In the genomic region with DNA sequence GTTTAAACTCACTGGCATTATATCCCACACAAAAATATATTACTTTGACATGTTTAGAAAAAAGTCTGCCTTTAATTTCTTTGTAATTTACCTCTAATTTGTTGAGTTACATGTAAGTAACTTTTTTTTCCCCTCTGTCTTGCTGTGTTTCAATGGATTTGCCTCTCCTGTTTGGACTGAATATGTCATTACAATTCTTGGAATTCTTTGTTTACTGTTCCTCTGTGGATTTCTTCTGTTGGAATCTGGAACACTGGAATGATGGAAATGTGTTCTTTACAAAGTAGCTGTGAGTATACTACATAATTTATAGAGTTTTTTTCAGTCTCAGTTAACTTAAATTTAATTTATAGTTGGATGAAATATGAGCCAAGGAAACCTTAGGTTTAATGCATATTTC, we compare ENCODE assay signal across 13 cellular contexts. TPM values are rescaled to one million over a fixed set of nuclear protein-coding genes. Genes with fewer than 3 reads are reported as not detected.
DNase-seq lines count a peak whose midpoint lies in the region; ATAC-seq and TF ChIP-seq lines count a peak whose summit lies in the region.
"Had no signal": no experiment of that assay in that cellular context is flagged by ENCODE, and none has a peak within 500 bp of the region (broad histone marks: within the 10 kb centered on the region; RNA-seq: fewer than 3 reads in every experiment).

No MANE protein-coding gene starts in this region.

- no peak for TF ChIP-seq EP300 in neural cell (conservative IDR thresholded peaks at IDR 0.05; ENCODE audit: poor library complexity, severe bottlenecking)

- intact Hi-C loops in CD4-positive, alpha-beta memory T cell (cut with micrococcal nuclease), result no loop called here

- no peak overlapping the region for H3K27ac ChIP-seq in CD4-positive, alpha-beta memory T cell (ENCODE audit: low read depth, low read length)
- H3K27ac ChIP-seq in neural cell (ENCODE audit: low read length), result no peak overlapping the region

- no peak for TF ChIP-seq RAD21 in neural cell (conservative IDR thresholded peaks at IDR 0.05)

- no peaks in the 10 kb centered on the region for H3K9me3 ChIP-seq in CD4-positive, alpha-beta memory T cell (ENCODE audit: control insufficient read depth in 1 of 2, low read length in 2 of 2)
- H3K9me3 ChIP-seq in Loucy (ENCODE audit: insufficient read depth, low read depth, low read length) (no peaks in the 10 kb centered on the region), neural cell (ENCODE audit: low read length) (no peaks in the 10 kb centered on the region)

- H3K27me3 ChIP-seq in CD4-positive, alpha-beta memory T cell (ENCODE audit: insufficient read depth, low read length), result no peaks in the 10 kb centered on the region
- H3K27me3 ChIP-seq in Loucy (ENCODE audit: insufficient read depth, low read length, poor library complexity, severe bottlenecking) (no peaks in the 10 kb centered on the region), neural cell (ENCODE audit: insufficient read depth, low read depth, low read length) (no peaks in the 10 kb centered on the region)

- peak overlapping the region; percentile 33 for H3K4me2 ChIP-seq in Loucy (ENCODE audit: low read depth, low read length, poor library complexity, severe bottlenecking)
- no peak overlapping the region for H3K4me2 ChIP-seq in neural cell (ENCODE audit: low read length)

- H3K4me3 Mint-ChIP-seq in CD4-positive, alpha-beta memory T cell, result peak overlapping the region in 2 of 8 donors; percentile 1 to 23
- no peak overlapping the region for H3K4me3 Mint-ChIP-seq in endothelial cell (ENCODE audit: unreplicated experiment)
- H3K4me3 Mint-ChIP-seq: activated CD8-positive, alpha-beta memory T cell treated with anti-CD3 and anti-CD28 coated beads, Interleukin-2, amount 10 ng/mL, durations not matched to agents 7 days and 5 days; CD8-positive, alpha-beta T cell had no signal

- H3K36me3 Mint-ChIP-seq in CD4-positive, alpha-beta memory T cell, result peaks cover 31 to 52% of the 10 kb centered on the region in 2 donors
- peaks cover 12% of the 10 kb centered on the region for H3K36me3 Mint-ChIP-seq in endothelial cell (ENCODE audit: low read depth, unreplicated experiment)

- H3K27me3 Mint-ChIP-seq in CD4-positive, alpha-beta memory T cell, result no peaks in the 10 kb centered on the region
- peaks cover 6% of the 10 kb centered on the region for H3K27me3 Mint-ChIP-seq in endothelial cell (ENCODE audit: unreplicated experiment)
- H3K27me3 Mint-ChIP-seq: activated CD8-positive, alpha-beta memory T cell treated with anti-CD3 and anti-CD28 coated beads, Interleukin-2, amount 10 ng/mL, durations not matched to agents 7 days and 5 days had no signal

- H3K9ac ChIP-seq in Loucy (ENCODE audit: low read depth, low read length, poor library complexity, severe bottlenecking) (no peak overlapping the region), neural cell (ENCODE audit: low read length) (no peak overlapping the region)

- no peak for ATAC-seq in GM18907 (IDR thresholded peaks at IDR 0.05; ENCODE audit: unreplicated experiment)
- ATAC-seq in GM21360 (IDR thresholded peaks at IDR 0.05; ENCODE audit: unreplicated experiment), result no peak
- ATAC-seq: activated CD8-positive, alpha-beta memory T cell treated with anti-CD3 and anti-CD28 coated beads, Interleukin-2, amount 10 ng/mL, durations not matched to agents 7 days and 5 days; CD8-positive, alpha-beta T cell had no signal

- H3K79me2 ChIP-seq in Loucy (ENCODE audit: insufficient read depth, low read length) (peaks cover 100% of the 10 kb centered on the region), neural cell (replicated peaks; ENCODE audit: insufficient read depth, low read length) (peaks cover 42% of the 10 kb centered on the region)

- no peaks in the 10 kb centered on the region for H3F3A ChIP-seq in Loucy (ENCODE audit: low read depth)
- H3F3A ChIP-seq in neural cell (ENCODE audit: insufficient read depth, low read length, poor library complexity, severe bottlenecking), result no peaks in the 10 kb centered on the region

- peaks cover 12% of the 10 kb centered on the region for H3K36me3 ChIP-seq in CD4-positive, alpha-beta memory T cell (ENCODE audit: insufficient read depth, low read length)
- H3K36me3 ChIP-seq in Loucy (ENCODE audit: insufficient read depth, low read length) (peaks cover 46% of the 10 kb centered on the region), neural cell (ENCODE audit: insufficient read depth, low read length) (peaks cover 7% of the 10 kb centered on the region)

- peaks cover 44 to 79% (median 59%) of the 10 kb centered on the region in 4 donors for H3K4me1 Mint-ChIP-seq in CD4-positive, alpha-beta memory T cell
- peaks cover 28% of the 10 kb centered on the region for H3K4me1 Mint-ChIP-seq in endothelial cell (ENCODE audit: unreplicated experiment)

- CTCF ChIA-PET in CD4-positive, alpha-beta memory T cell (lab: Charles Lee; ENCODE audit: partially characterized antibody), result interaction anchor here (1.0 to 1.1 kb wide), 2 partner anchors 29 to 76 kb away, joined by 3 to 4 read pairs; no protein-coding TSS in a partner anchor

- TF ChIP-seq CTCF in Loucy (conservative IDR thresholded peaks at IDR 0.05; ENCODE audit: low read length), result no peak
- no peak for TF ChIP-seq CTCF in endothelial cell (IDR thresholded peaks at IDR 0.05; ENCODE audit: unreplicated experiment)
- TF ChIP-seq CTCF in neural cell (IDR thresholded peaks at IDR 0.05; ENCODE audit: poor library complexity, severe bottlenecking), result no peak
- TF ChIP-seq CTCF in GM20000 (IDR thresholded peaks at IDR 0.05; ENCODE audit: extremely low read depth, missing control alignments), result no peak

- H4K20me1 ChIP-seq in Loucy (ENCODE audit: insufficient read depth, low read length, poor library complexity, severe bottlenecking) (peaks cover 92% of the 10 kb centered on the region), neural cell (ENCODE audit: insufficient read depth) (no peaks in the 10 kb centered on the region)

- peak overlapping the region in 4 of 7 donors; percentile 3 to 49 (median 36) for H3K27ac Mint-ChIP-seq in CD4-positive, alpha-beta memory T cell
- peak overlapping the region; percentile 12 for H3K27ac Mint-ChIP-seq in endothelial cell (ENCODE audit: unreplicated experiment)
- H3K27ac Mint-ChIP-seq: activated CD8-positive, alpha-beta memory T cell treated with anti-CD3 and anti-CD28 coated beads, Interleukin-2, amount 10 ng/mL, durations not matched to agents 7 days and 5 days had no signal

- no peak overlapping the region for H3K4me3 ChIP-seq in CD4-positive, alpha-beta memory T cell (ENCODE audit: low read length in 2 of 2)
- H3K4me3 ChIP-seq in Loucy (ENCODE audit: low read length, poor library complexity, severe bottlenecking) (no peak overlapping the region), neural cell (ENCODE audit: low read length) (no peak overlapping the region)

- H3K9me2 ChIP-seq in Loucy (replicated peaks; ENCODE audit: low read depth, low read length) (no peaks in the 10 kb centered on the region), neural cell (ENCODE audit: insufficient read depth, low read length) (no peaks in the 10 kb centered on the region)

- POLR2A ChIA-PET in CD4-positive, alpha-beta memory T cell (lab: Charles Lee; ENCODE audit: partially characterized antibody), result no interaction called here

- no peak for DNase-seq in CD4-positive, alpha-beta memory T cell
- DNase-seq in endothelial cell (ENCODE audit: low spot score) (no peak), GOT3 (lab: John Stamatoyannopoulos, UW) (no peak), GM20000 (ENCODE audit: low spot score) (no peak)
- DNase-seq: activated CD8-positive, alpha-beta memory T cell treated with anti-CD3 and anti-CD28 coated beads, Interleukin-2, amount 10 ng/mL, durations not matched to agents 7 days and 5 days; CD8-positive, alpha-beta T cell; effector CD4-positive, alpha-beta T cell; H7; Kasumi-1 had no signal

- H3K4me1 ChIP-seq in CD4-positive, alpha-beta memory T cell (ENCODE audit: insufficient read depth, low read length), result peaks cover 54% of the 10 kb centered on the region
- H3K4me1 ChIP-seq in Loucy (ENCODE audit: insufficient read depth, low read length, poor library complexity, severe bottlenecking), result peaks cover 18% of the 10 kb centered on the region

- H2AFZ ChIP-seq in Loucy (ENCODE audit: low read length) (no peak overlapping the region), neural cell (ENCODE audit: low read depth, low read length) (no peak overlapping the region)

- no peaks in the 10 kb centered on the region for H3K9me3 Mint-ChIP-seq in CD4-positive, alpha-beta memory T cell
- H3K9me3 Mint-ChIP-seq in endothelial cell (ENCODE audit: unreplicated experiment), result no peaks in the 10 kb centered on the region
- H3K9me3 Mint-ChIP-seq: CD8-positive, alpha-beta T cell had no signal

TF ChIP-seq in neural cell, 6 proteins besides CTCF, POLR2A, EP300 and RAD21:
- TF ChIP-seq, protein P1, sequence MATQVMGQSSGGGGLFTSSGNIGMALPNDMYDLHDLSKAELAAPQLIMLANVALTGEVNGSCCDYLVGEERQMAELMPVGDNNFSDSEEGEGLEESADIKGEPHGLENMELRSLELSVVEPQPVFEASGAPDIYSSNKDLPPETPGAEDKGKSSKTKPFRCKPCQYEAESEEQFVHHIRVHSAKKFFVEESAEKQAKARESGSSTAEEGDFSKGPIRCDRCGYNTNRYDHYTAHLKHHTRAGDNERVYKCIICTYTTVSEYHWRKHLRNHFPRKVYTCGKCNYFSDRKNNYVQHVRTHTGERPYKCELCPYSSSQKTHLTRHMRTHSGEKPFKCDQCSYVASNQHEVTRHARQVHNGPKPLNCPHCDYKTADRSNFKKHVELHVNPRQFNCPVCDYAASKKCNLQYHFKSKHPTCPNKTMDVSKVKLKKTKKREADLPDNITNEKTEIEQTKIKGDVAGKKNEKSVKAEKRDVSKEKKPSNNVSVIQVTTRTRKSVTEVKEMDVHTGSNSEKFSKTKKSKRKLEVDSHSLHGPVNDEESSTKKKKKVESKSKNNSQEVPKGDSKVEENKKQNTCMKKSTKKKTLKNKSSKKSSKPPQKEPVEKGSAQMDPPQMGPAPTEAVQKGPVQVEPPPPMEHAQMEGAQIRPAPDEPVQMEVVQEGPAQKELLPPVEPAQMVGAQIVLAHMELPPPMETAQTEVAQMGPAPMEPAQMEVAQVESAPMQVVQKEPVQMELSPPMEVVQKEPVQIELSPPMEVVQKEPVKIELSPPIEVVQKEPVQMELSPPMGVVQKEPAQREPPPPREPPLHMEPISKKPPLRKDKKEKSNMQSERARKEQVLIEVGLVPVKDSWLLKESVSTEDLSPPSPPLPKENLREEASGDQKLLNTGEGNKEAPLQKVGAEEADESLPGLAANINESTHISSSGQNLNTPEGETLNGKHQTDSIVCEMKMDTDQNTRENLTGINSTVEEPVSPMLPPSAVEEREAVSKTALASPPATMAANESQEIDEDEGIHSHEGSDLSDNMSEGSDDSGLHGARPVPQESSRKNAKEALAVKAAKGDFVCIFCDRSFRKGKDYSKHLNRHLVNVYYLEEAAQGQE (IDR thresholded peaks at IDR 0.05; ENCODE audit: borderline replicate concordance), result peak; percentile 33
- TF ChIP-seq POLR2AphosphoS5 (IDR thresholded peaks at IDR 0.05), result no peak

RNA-seq across cellular contexts. Expression of a gene that starts 30.4 kb away (rescaled TPM):
- 100 to 1,000 TPM; 197 to 202 TPM for total RNA-seq in CD4-positive, alpha-beta memory T cell
- polyA plus RNA-seq in CD4-positive, alpha-beta memory T cell, result 100 to 1,000 TPM; 578 to 662 TPM
- 361 TPM for total RNA-seq in endothelial cell (ENCODE audit: unreplicated experiment)
- polyA plus RNA-seq in neural cell, result 393 and 492 TPM in 2 replicates
- polyA minus RNA-seq in neural cell, result 341 and 451 TPM in 2 replicates
